Comparison of ENCODE assay signal across 9 cellular contexts in genomic region chr20:63659370-63659769, GRCh38. TPM values are rescaled to one million over a fixed set of nuclear protein-coding genes. Genes with fewer than 3 reads are reported as not detected.
A peak's percentile ranks its signal among the peaks of the same experiment; 100 is the strongest.
DNase-seq lines count a peak whose midpoint lies in the region; ATAC-seq and TF ChIP-seq lines count a peak whose summit lies in the region.
"Had no signal": no experiment of that assay in that cellular context is flagged by ENCODE, and none has a peak within 500 bp of the region (broad histone marks: within the 10 kb centered on the region; RNA-seq: fewer than 3 reads in every experiment).

No MANE protein-coding gene starts in this region.

- peak overlapping the region; percentile 97 for H3K9ac ChIP-seq in BLaER1
- H3K9ac ChIP-seq in Loucy (ENCODE audit: low read depth, low read length, poor library complexity, severe bottlenecking) = peak overlapping the region; percentile 84
- H3K9ac ChIP-seq in neural cell (ENCODE audit: low read length) = peak overlapping the region; percentile 64

- H3K27ac ChIP-seq in BLaER1 = peak overlapping the region; percentile 99; the same call in 1 of the 2 replicates
- no peak overlapping the region for H3K27ac ChIP-seq in ectodermal cell (ENCODE audit: insufficient read depth, low read depth, low read length, poor library complexity, severe bottlenecking)
- H3K27ac ChIP-seq in neural cell (ENCODE audit: low read length) = no peak overlapping the region

- peaks cover 40% of the 10 kb centered on the region for H3K79me2 ChIP-seq in Loucy (ENCODE audit: insufficient read depth, low read length)
- H3K79me2 ChIP-seq in neural cell (replicated peaks; ENCODE audit: insufficient read depth, low read length) = no peaks in the 10 kb centered on the region

- H3K36me3 ChIP-seq in BLaER1 = peaks cover 51% of the 10 kb centered on the region
- no peaks in the 10 kb centered on the region; the same call in 1 of the 2 replicates for H3K36me3 ChIP-seq in Loucy (ENCODE audit: insufficient read depth, low read length)
- no peaks in the 10 kb centered on the region for H3K36me3 ChIP-seq in ectodermal cell (ENCODE audit: control insufficient read depth, insufficient read depth, low read length)
- H3K36me3 ChIP-seq in neural cell (ENCODE audit: insufficient read depth, low read length) = no peaks in the 10 kb centered on the region

- TF ChIP-seq CTCF in Loucy (conservative IDR thresholded peaks at IDR 0.05; ENCODE audit: low read length) (no peak), neural cell (IDR thresholded peaks at IDR 0.05; ENCODE audit: poor library complexity, severe bottlenecking) (no peak)

- H3K27me3 ChIP-seq in BLaER1 = no peaks in the 10 kb centered on the region
- H3K27me3 ChIP-seq in Loucy (ENCODE audit: insufficient read depth, low read length, poor library complexity, severe bottlenecking) = no peaks in the 10 kb centered on the region
- H3K27me3 ChIP-seq in ectodermal cell (ENCODE audit: control insufficient read depth, insufficient read depth, low read length, poor library complexity, severe bottlenecking) = no peaks in the 10 kb centered on the region
- H3K27me3 ChIP-seq in neural cell (ENCODE audit: insufficient read depth, low read depth, low read length) = no peaks in the 10 kb centered on the region

- WGBS in ectodermal cell, 2 experiments = 84 to 85% methylated on average over 13 of the region's 13 CpGs

- no peak for ATAC-seq in HG02623 (IDR thresholded peaks at IDR 0.05; ENCODE audit: unreplicated experiment)

- H3K4me2 ChIP-seq in BLaER1 (peak overlapping the region; percentile 99), Loucy (ENCODE audit: low read depth, low read length, poor library complexity, severe bottlenecking) (peak overlapping the region; percentile 98), neural cell (ENCODE audit: low read length) (peak overlapping the region; percentile 78)

- H3F3A ChIP-seq in Loucy (ENCODE audit: low read depth) (no peaks in the 10 kb centered on the region), neural cell (ENCODE audit: insufficient read depth, low read length, poor library complexity, severe bottlenecking) (no peaks in the 10 kb centered on the region)

- H3K4me1 ChIP-seq in BLaER1 (peaks cover 47% of the 10 kb centered on the region), Loucy (ENCODE audit: insufficient read depth, low read length, poor library complexity, severe bottlenecking) (peaks cover 28% of the 10 kb centered on the region), ectodermal cell (ENCODE audit: control insufficient read depth, insufficient read depth, low read length) (no peaks in the 10 kb centered on the region)

- no peak for TF ChIP-seq EP300 in neural cell (conservative IDR thresholded peaks at IDR 0.05; ENCODE audit: poor library complexity, severe bottlenecking)

- TF ChIP-seq RAD21 in neural cell (conservative IDR thresholded peaks at IDR 0.05) = no peak

- H3K4me3 ChIP-seq in BLaER1 (peak overlapping the region; percentile 81), Loucy (ENCODE audit: low read length, poor library complexity, severe bottlenecking) (peak overlapping the region; percentile 91), ectodermal cell (ENCODE audit: insufficient read depth, low read depth, low read length) (peak overlapping the region; percentile 94), neural cell (ENCODE audit: low read length) (peak overlapping the region; percentile 86)

- H3K9me3 ChIP-seq in BLaER1 = no peaks in the 10 kb centered on the region
- H3K9me3 ChIP-seq in Loucy (ENCODE audit: insufficient read depth, low read depth, low read length) = no peaks in the 10 kb centered on the region
- H3K9me3 ChIP-seq in ectodermal cell (ENCODE audit: control insufficient read depth, low read length) = no peaks in the 10 kb centered on the region
- H3K9me3 ChIP-seq in neural cell (ENCODE audit: low read length) = no peaks in the 10 kb centered on the region

- H2AFZ ChIP-seq in Loucy (ENCODE audit: low read length) (no peak overlapping the region), neural cell (ENCODE audit: low read depth, low read length) (no peak overlapping the region)

- DNase-seq in CD1c-positive myeloid dendritic cell (ENCODE audit: extremely low spot score) (no peak), HuH-7 (ENCODE audit: low spot score) (no peak), activated gamma-delta T cell treated with Interleukin-2 at 50 U/mL for 16 hours (no peak)
- DNase-seq: effector memory CD4-positive, alpha-beta T cell had no signal

- no peaks in the 10 kb centered on the region for H3K9me2 ChIP-seq in Loucy (replicated peaks; ENCODE audit: low read depth, low read length)
- no peaks in the 10 kb centered on the region for H3K9me2 ChIP-seq in neural cell (ENCODE audit: insufficient read depth, low read length)

- H4K20me1 ChIP-seq in BLaER1 (no peaks in the 10 kb centered on the region), Loucy (ENCODE audit: insufficient read depth, low read length, poor library complexity, severe bottlenecking) (peaks cover 8% of the 10 kb centered on the region), neural cell (ENCODE audit: insufficient read depth) (no peaks in the 10 kb centered on the region)

TF ChIP-seq in neural cell, 6 proteins besides CTCF, POLR2A, EP300 and RAD21:
- TF ChIP-seq TAF1 (IDR thresholded peaks at IDR 0.05; ENCODE audit: low read depth) = no peak
- TF ChIP-seq MXI1 (conservative IDR thresholded peaks at IDR 0.05; ENCODE audit: poor library complexity, severe bottlenecking) = no peak
- no peak for TF ChIP-seq SMC3 (conservative IDR thresholded peaks at IDR 0.05; ENCODE audit: poor library complexity)
- no peak for TF ChIP-seq EZH2 (IDR thresholded peaks at IDR 0.05; ENCODE audit: borderline replicate concordance, insufficient read depth, low read length, poor library complexity, severe bottlenecking)
- TF ChIP-seq POLR2AphosphoS5 (IDR thresholded peaks at IDR 0.05) = no peak
- TF ChIP-seq REST (IDR thresholded peaks at IDR 0.05; ENCODE audit: borderline replicate concordance) = no peak

RNA-seq across cellular contexts. Expression of gene RTEL1, which starts 1.3 kb away (rescaled TPM):
- polyA plus RNA-seq in ectodermal cell (2013, experiment 1 of 4) = 19.4 TPM
- polyA plus RNA-seq in ectodermal cell (2013, experiment 2 of 4) = 17.9 TPM
- polyA plus RNA-seq in ectodermal cell (2013, experiment 3 of 4) = 11.4 TPM
- 12.6 TPM for polyA plus RNA-seq in ectodermal cell (2013, experiment 4 of 4)
- 29.2 and 31.9 TPM in 2 replicates for polyA plus RNA-seq in neural cell
- 10.7 and 17.8 TPM in 2 replicates for polyA minus RNA-seq in neural cell

RNA-seq across cellular contexts. Expression of gene STMN3, which starts 6.1 kb away (rescaled TPM):
- polyA plus RNA-seq in ectodermal cell (2013, experiment 1 of 4) = 6.7 TPM
- polyA plus RNA-seq in ectodermal cell (2013, experiment 2 of 4) = 6.6 TPM
- polyA plus RNA-seq in ectodermal cell (2013, experiment 3 of 4) = 8.2 TPM
- polyA plus RNA-seq in ectodermal cell (2013, experiment 4 of 4) = 10.2 TPM
- 268 and 322 TPM in 2 replicates for polyA plus RNA-seq in neural cell
- polyA minus RNA-seq in neural cell = 161 and 172 TPM in 2 replicates

RNA-seq across cellular contexts. Expression of gene GMEB2, which starts 32.5 kb away (rescaled TPM):
- polyA plus RNA-seq in ectodermal cell (2013, experiment 1 of 4) = 15.7 TPM
- polyA plus RNA-seq in ectodermal cell (2013, experiment 2 of 4) = 14.4 TPM
- 11.4 TPM for polyA plus RNA-seq in ectodermal cell (2013, experiment 3 of 4)
- 12.4 TPM for polyA plus RNA-seq in ectodermal cell (2013, experiment 4 of 4)
- polyA plus RNA-seq in neural cell = 13.7 and 14.1 TPM in 2 replicates
- 16.0 and 17.8 TPM in 2 replicates for polyA minus RNA-seq in neural cell

RNA-seq across cellular contexts. Expression of gene TNFRSF6B, which starts 37.1 kb away (rescaled TPM):
- polyA plus RNA-seq in ectodermal cell (2013, experiment 1 of 4) = 3.2 TPM
- 0.53 TPM for polyA plus RNA-seq in ectodermal cell (2013, experiment 2 of 4)
- 0.59 TPM for polyA plus RNA-seq in ectodermal cell (2013, experiment 3 of 4)
- 2.2 TPM for polyA plus RNA-seq in ectodermal cell (2013, experiment 4 of 4)
- polyA plus RNA-seq in neural cell = 9.4 TPM in 1 of 2 replicates, not detected in the other
- not detected in 2 replicates for polyA minus RNA-seq in neural cell

RNA-seq across cellular contexts. Expression of gene ARFRP1, which starts 48.4 kb away (rescaled TPM):
- polyA plus RNA-seq in ectodermal cell (2013, experiment 1 of 4) = 21.7 TPM
- polyA plus RNA-seq in ectodermal cell (2013, experiment 2 of 4) = 27.9 TPM
- 19.3 TPM for polyA plus RNA-seq in ectodermal cell (2013, experiment 3 of 4)
- 20.9 TPM for polyA plus RNA-seq in ectodermal cell (2013, experiment 4 of 4)
- 70.9 and 78.0 TPM in 2 replicates for polyA plus RNA-seq in neural cell
- polyA minus RNA-seq in neural cell = 24.1 and 24.7 TPM in 2 replicates
